In genomic region chr10:26448706-26449435, GRCh38 we compare ENCODE assay signal across 8 cellular contexts. TPM values are rescaled to one million over a fixed set of nuclear protein-coding genes. Genes with fewer than 3 reads are reported as not detected.
DNase-seq lines count a peak whose midpoint lies in the region; ATAC-seq and TF ChIP-seq lines count a peak whose summit lies in the region.

No MANE protein-coding gene starts in this region.

- no peak for TF ChIP-seq CTCF in endothelial cell (IDR thresholded peaks at IDR 0.05; ENCODE audit: unreplicated experiment)

- no peaks in the 10 kb centered on the region for H3K27me3 Mint-ChIP-seq in endothelial cell (ENCODE audit: unreplicated experiment)

- peak; percentile 81 for ATAC-seq in GM19463 (IDR thresholded peaks at IDR 0.05; ENCODE audit: unreplicated experiment)
- peak; percentile 93 for ATAC-seq in HG03457 (IDR thresholded peaks at IDR 0.05; ENCODE audit: unreplicated experiment)

- no peaks in the 10 kb centered on the region for H3K4me1 Mint-ChIP-seq in endothelial cell (ENCODE audit: unreplicated experiment)

- no peak overlapping the region for H3K4me3 Mint-ChIP-seq in endothelial cell (ENCODE audit: unreplicated experiment)

- no peaks in the 10 kb centered on the region for H3K36me3 Mint-ChIP-seq in endothelial cell (ENCODE audit: low read depth, unreplicated experiment)

- H3K9me3 Mint-ChIP-seq in endothelial cell (ENCODE audit: unreplicated experiment) = no peaks in the 10 kb centered on the region

- H3K27ac Mint-ChIP-seq in endothelial cell (ENCODE audit: unreplicated experiment) = no peak overlapping the region

- DNase-seq in CD1c-positive myeloid dendritic cell (ENCODE audit: extremely low spot score) = peak; percentile 52
- DNase-seq in activated T-cell treated with anti-CD3 and anti-CD28 coated beads for 4 hours = peak; percentile 33
- peak; percentile 45 for DNase-seq in stimulated activated CD8-positive, alpha-beta memory T cell treated with anti-CD3 and anti-CD28 coated beads, Interleukin-4, amount 100 ng/mL, for 24 hours (ENCODE audit: low read depth)
- no peak for DNase-seq in endothelial cell (ENCODE audit: low spot score)
- DNase-seq in C1 segment of cervical spinal cord (lab: John Stamatoyannopoulos, UW) = no peak
- DNase-seq in NOMO-1 treated with dmso at 0.1 percent for 144 hours (lab: John Stamatoyannopoulos, UW; ENCODE audit: unreplicated experiment) = no peak

RNA-seq across cellular contexts. Expression of gene APBB1IP, which starts 10.7 kb away (rescaled TPM):
- total RNA-seq in endothelial cell (ENCODE audit: unreplicated experiment) = not detected

Comparison
In these comparisons a context has a peak if more than half of its experiments do, and no peak if none do; other contexts are left out.
1. DNase-seq: peak in CD1c-positive myeloid dendritic cell (single experiment), activated T-cell treated with anti-CD3 and anti-CD28 coated beads for 4 hours (single experiment) and stimulated activated CD8-positive, alpha-beta memory T cell treated with anti-CD3 and anti-CD28 coated beads, Interleukin-4, amount 100 ng/mL, for 24 hours (single experiment); none in endothelial cell (single experiment), C1 segment of cervical spinal cord (0 of 14) and NOMO-1 treated with dmso at 0.1 percent for 144 hours (single experiment).